In the genomic region with DNA sequence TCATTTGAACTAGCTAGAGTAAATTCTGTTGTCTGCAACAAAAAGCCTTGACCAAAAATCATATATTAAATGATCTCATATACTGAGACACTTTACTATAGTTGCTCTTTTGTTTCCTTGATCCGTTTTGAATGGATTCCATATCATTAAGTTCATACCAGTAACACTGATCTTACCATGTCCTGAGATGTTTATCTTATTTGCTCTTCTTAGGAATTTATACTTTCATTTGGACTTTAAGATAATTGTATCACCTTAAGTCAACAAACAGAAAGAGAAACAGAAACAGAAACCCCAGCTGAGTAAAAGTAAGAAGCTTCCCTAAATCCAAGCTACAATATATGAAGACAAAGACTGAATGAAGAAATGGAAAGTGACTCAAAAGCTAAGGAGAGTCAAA, we compare ENCODE assay signal across 16 cellular contexts.
DNase-seq lines count a peak whose midpoint lies in the region; TF ChIP-seq lines count a peak whose summit lies in the region.
"Had no signal": no experiment of that assay in that cellular context is flagged by ENCODE, and none has a peak within 500 bp of the region (broad histone marks: within the 10 kb centered on the region; RNA-seq: fewer than 3 reads in every experiment).

No MANE protein-coding gene starts in this region.

- CTCF ChIA-PET in activated CD4-positive, alpha-beta T cell treated with anti-CD3 and anti-CD28 coated beads, Interleukin-2, amount 10 ng/mL, durations not matched to agents 7 days and 5 days (lab: Charles Lee), result interaction anchor here (0.5 kb wide), 1 partner anchor 124 kb away, joined by 3 read pairs; no protein-coding TSS in a partner anchor

- no peaks in the 10 kb centered on the region for H3K36me3 Mint-ChIP-seq in activated CD4-positive, alpha-beta T cell treated with anti-CD3 and anti-CD28 coated beads, Interleukin-2, amount 10 ng/mL, durations not matched to agents 7 days and 5 days (ENCODE audit: low read depth)
- H3K36me3 Mint-ChIP-seq in T-helper 1 cell treated with Interleukin-12 subunit alpha and Interleukin-12 subunit beta and Interleukin-4 antibody, amounts not matched to agents 30 μg/mL and 1 μg/mL, for 36 hours (ENCODE audit: low read depth), result peaks cover 7% of the 10 kb centered on the region

- peak overlapping the region; percentile 2 for H3K27ac Mint-ChIP-seq in activated CD4-positive, alpha-beta T cell treated with anti-CD3 and anti-CD28 coated beads, Interleukin-2, amount 10 ng/mL, durations not matched to agents 7 days and 5 days
- H3K27ac Mint-ChIP-seq in T-helper 1 cell treated with Interleukin-12 subunit alpha and Interleukin-12 subunit beta and Interleukin-4 antibody, amounts not matched to agents 30 μg/mL and 1 μg/mL, for 36 hours, result peak overlapping the region; percentile 46
- H3K27ac Mint-ChIP-seq: CD4-positive, CD25-positive, alpha-beta regulatory T cell had no signal

- no peak overlapping the region for H3K4me3 ChIP-seq in LNCaP clone FGC (ENCODE audit: low read depth, low read length)

- no peak for TF ChIP-seq CTCF in LNCaP clone FGC (IDR thresholded peaks at IDR 0.05; ENCODE audit: control insufficient read depth, extremely low read depth, insufficient read depth)

- DNase-seq in activated CD4-positive, alpha-beta T cell treated with anti-CD3 and anti-CD28 coated beads, Interleukin-2, amount 10 ng/mL, durations not matched to agents 7 days and 5 days, result no peak
- DNase-seq in activated CD4-positive, alpha-beta T cell treated with anti-CD3 and anti-CD28 coated beads, Interleukin-2, amount 50 U/mL, for 4 hours, result no peak
- DNase-seq in LNCaP clone FGC (ENCODE audit: low read depth), result peak; percentile 74
- DNase-seq in renal cortical epithelial cell (ENCODE audit: low read depth), result peak; percentile 0
- no peak for DNase-seq in NCI-H1092 (lab: John Stamatoyannopoulos, UW)
- no peak for DNase-seq in activated CD4-positive, CD25-positive, alpha-beta regulatory T cell (lab: John Stamatoyannopoulos, UW)
- DNase-seq: EL, GF-D8, IMR-90, NCI-H1092 treated with DMSO at 0.1 percent for 48 hours, NCI-H1436 treated with DMSO at 0.1 percent for 48 hours, NCI-H1930, NCI-H748 treated with DMSO at 0.1 percent for 48 hours, Right ventricle myocardium superior had no signal

- peaks cover 3% of the 10 kb centered on the region for H3K9me3 Mint-ChIP-seq in activated CD4-positive, alpha-beta T cell treated with anti-CD3 and anti-CD28 coated beads, Interleukin-2, amount 10 ng/mL, durations not matched to agents 7 days and 5 days
- H3K9me3 Mint-ChIP-seq in T-helper 1 cell treated with Interleukin-12 subunit alpha and Interleukin-12 subunit beta and Interleukin-4 antibody, amounts not matched to agents 30 μg/mL and 1 μg/mL, for 36 hours, result peaks cover 7% of the 10 kb centered on the region

- POLR2A ChIA-PET in activated CD4-positive, alpha-beta T cell treated with anti-CD3 and anti-CD28 coated beads, Interleukin-2, amount 10 ng/mL, durations not matched to agents 7 days and 5 days (lab: Charles Lee), result no interaction called here

- H3K27me3 Mint-ChIP-seq in activated CD4-positive, alpha-beta T cell treated with anti-CD3 and anti-CD28 coated beads, Interleukin-2, amount 10 ng/mL, durations not matched to agents 7 days and 5 days, result no peaks in the 10 kb centered on the region
- H3K27me3 Mint-ChIP-seq in T-helper 1 cell treated with Interleukin-12 subunit alpha and Interleukin-12 subunit beta and Interleukin-4 antibody, amounts not matched to agents 30 μg/mL and 1 μg/mL, for 36 hours (ENCODE audit: low read depth), result no peaks in the 10 kb centered on the region
- H3K27me3 Mint-ChIP-seq: CD4-positive, CD25-positive, alpha-beta regulatory T cell had no signal

- no peak overlapping the region for H3K4me3 Mint-ChIP-seq in activated CD4-positive, alpha-beta T cell treated with anti-CD3 and anti-CD28 coated beads, Interleukin-2, amount 10 ng/mL, durations not matched to agents 7 days and 5 days
- peak overlapping the region; percentile 12 for H3K4me3 Mint-ChIP-seq in T-helper 1 cell treated with Interleukin-12 subunit alpha and Interleukin-12 subunit beta and Interleukin-4 antibody, amounts not matched to agents 30 μg/mL and 1 μg/mL, for 36 hours
- H3K4me3 Mint-ChIP-seq: CD4-positive, CD25-positive, alpha-beta regulatory T cell had no signal

- peaks cover 11% of the 10 kb centered on the region for H3K4me1 Mint-ChIP-seq in activated CD4-positive, alpha-beta T cell treated with anti-CD3 and anti-CD28 coated beads, Interleukin-2, amount 10 ng/mL, durations not matched to agents 7 days and 5 days
- peaks cover 16% of the 10 kb centered on the region for H3K4me1 Mint-ChIP-seq in T-helper 1 cell treated with Interleukin-12 subunit alpha and Interleukin-12 subunit beta and Interleukin-4 antibody, amounts not matched to agents 30 μg/mL and 1 μg/mL, for 36 hours (ENCODE audit: low read depth)

Comparison
In these comparisons a context has a peak if more than half of its experiments do, and no peak if none do; other contexts are left out.
1. DNase-seq: peak in LNCaP clone FGC (single experiment) and renal cortical epithelial cell (single experiment); none in activated CD4-positive, alpha-beta T cell treated with anti-CD3 and anti-CD28 coated beads, Interleukin-2, amount 10 ng/mL, durations not matched to agents 7 days and 5 days (single experiment), activated CD4-positive, alpha-beta T cell treated with anti-CD3 and anti-CD28 coated beads, Interleukin-2, amount 50 U/mL, for 4 hours (0 of 2), NCI-H1092 (single experiment) and activated CD4-positive, CD25-positive, alpha-beta regulatory T cell (0 of 4).